In genomic region chr9:129608561-129609481, GRCh38 we compare ENCODE assay signal across 11 cellular contexts. TPM values are rescaled to one million over a fixed set of nuclear protein-coding genes. Genes with fewer than 3 reads are reported as not detected.
DNase-seq lines count a peak whose midpoint lies in the region; ATAC-seq and TF ChIP-seq lines count a peak whose summit lies in the region.
"Had no signal": no experiment of that assay in that cellular context is flagged by ENCODE, and none has a peak within 500 bp of the region (broad histone marks: within the 10 kb centered on the region; RNA-seq: fewer than 3 reads in every experiment).

No MANE protein-coding gene starts in this region.

- H3K36me3 Mint-ChIP-seq in activated CD4-positive, alpha-beta T cell treated with anti-CD3 and anti-CD28 coated beads, Interleukin-2, amount 10 ng/mL, durations not matched to agents 7 days and 5 days (ENCODE audit: low read depth) = no peaks in the 10 kb centered on the region

- no peaks in the 10 kb centered on the region for H3K36me3 ChIP-seq in colonic mucosa
- H3K36me3 ChIP-seq in muscle layer of colon (ENCODE audit: insufficient read depth, low read length) = no peaks in the 10 kb centered on the region
- H3K36me3 ChIP-seq in tibial nerve = no peaks in the 10 kb centered on the region
- H3K36me3 ChIP-seq: MG63 had no signal

- H3K4me3 Mint-ChIP-seq in activated CD4-positive, alpha-beta T cell treated with anti-CD3 and anti-CD28 coated beads, Interleukin-2, amount 10 ng/mL, durations not matched to agents 7 days and 5 days = peak overlapping the region; percentile 2

- peaks cover 51% of the 10 kb centered on the region for H3K4me1 Mint-ChIP-seq in activated CD4-positive, alpha-beta T cell treated with anti-CD3 and anti-CD28 coated beads, Interleukin-2, amount 10 ng/mL, durations not matched to agents 7 days and 5 days

- H3K27ac Mint-ChIP-seq in activated CD4-positive, alpha-beta T cell treated with anti-CD3 and anti-CD28 coated beads, Interleukin-2, amount 10 ng/mL, durations not matched to agents 7 days and 5 days = peak overlapping the region; percentile 68

- H3K27me3 Mint-ChIP-seq in activated CD4-positive, alpha-beta T cell treated with anti-CD3 and anti-CD28 coated beads, Interleukin-2, amount 10 ng/mL, durations not matched to agents 7 days and 5 days = no peaks in the 10 kb centered on the region

- peak overlapping the region; percentile 79 for H3K27ac ChIP-seq in colonic mucosa
- peak overlapping the region; percentile 3 for H3K27ac ChIP-seq in muscle layer of colon (ENCODE audit: low read depth, low read length)
- peak overlapping the region; percentile 87 to 96 (median 93) for H3K27ac ChIP-seq in tibial nerve

- peak overlapping the region; percentile 57 for H3K4me3 ChIP-seq in colonic mucosa
- H3K4me3 ChIP-seq in muscle layer of colon (ENCODE audit: low read depth in 1 of 2, low read length in 2 of 2) = no peak overlapping the region
- H3K4me3 ChIP-seq in tibial nerve = no peak overlapping the region
- H3K4me3 ChIP-seq: MG63 had no signal

- DNase-seq in activated CD4-positive, alpha-beta T cell treated with anti-CD3 and anti-CD28 coated beads, Interleukin-2, amount 10 ng/mL, durations not matched to agents 7 days and 5 days = no peak
- no peak for DNase-seq in activated CD4-positive, alpha-beta T cell treated with anti-CD3 and anti-CD28 coated beads, Interleukin-2, amount 50 U/mL, for 48 hours
- peak; percentile 77 for DNase-seq in colonic mucosa
- no peak for DNase-seq in tibial nerve (ENCODE audit: low spot score in 2 of 2)
- DNase-seq: MG63, NCI-H748 treated with DMSO at 0.1 percent for 48 hours had no signal

- CTCF ChIA-PET in activated CD4-positive, alpha-beta T cell treated with anti-CD3 and anti-CD28 coated beads, Interleukin-2, amount 10 ng/mL, durations not matched to agents 7 days and 5 days (lab: Charles Lee) = interaction anchor here (0.5 to 4.7 kb wide), 11 partner anchors 9 to 478 kb away, joined by 3 to 20 read pairs (median 5); partner anchors contain the start of gene IER5L

- H3K4me1 ChIP-seq in colonic mucosa (peaks cover 10% of the 10 kb centered on the region), muscle layer of colon (ENCODE audit: insufficient read depth, low read length) (peaks cover 32% of the 10 kb centered on the region), tibial nerve (peaks cover 0 to 69% (median 45%) of the 10 kb centered on the region in 4 donors)

- H3K9me3 Mint-ChIP-seq in activated CD4-positive, alpha-beta T cell treated with anti-CD3 and anti-CD28 coated beads, Interleukin-2, amount 10 ng/mL, durations not matched to agents 7 days and 5 days = no peaks in the 10 kb centered on the region

- no peak for TF ChIP-seq POLR2A in tibial nerve (IDR thresholded peaks at IDR 0.05)

- no peak for TF ChIP-seq EP300 in tibial nerve (IDR thresholded peaks at IDR 0.05)

- WGBS in tibial nerve, 2 donors = 79 to 83% methylated on average over 22 to 24 of the region's 27 CpGs

- TF ChIP-seq CTCF in colonic mucosa (IDR thresholded peaks at IDR 0.05) (no peak), tibial nerve (IDR thresholded peaks at IDR 0.05) (no peak)

- POLR2A ChIA-PET in activated CD4-positive, alpha-beta T cell treated with anti-CD3 and anti-CD28 coated beads, Interleukin-2, amount 10 ng/mL, durations not matched to agents 7 days and 5 days (lab: Charles Lee) = interaction anchor here (1.0 kb wide), 1 partner anchor 149 kb away, joined by 3 read pairs; no protein-coding TSS in a partner anchor

- H3K9ac ChIP-seq in colonic mucosa (ENCODE audit: low read depth in 2 of 2, low read length in 2 of 2) (peak overlapping the region; percentile 42 to 81), muscle layer of colon (ENCODE audit: low read length) (no peak overlapping the region)

- no peaks in the 10 kb centered on the region for H3K9me3 ChIP-seq in colonic mucosa
- H3K9me3 ChIP-seq in muscle layer of colon (ENCODE audit: low read length) = no peaks in the 10 kb centered on the region
- H3K9me3 ChIP-seq in tibial nerve = no peaks in the 10 kb centered on the region
- H3K9me3 ChIP-seq: MG63 had no signal

- H3K27me3 ChIP-seq in colonic mucosa (no peaks in the 10 kb centered on the region), muscle layer of colon (ENCODE audit: control insufficient read depth in 1 of 2, insufficient read depth in 2 of 2, low read length in 2 of 2) (no peaks in the 10 kb centered on the region), tibial nerve (no peaks in the 10 kb centered on the region)
- H3K27me3 ChIP-seq: MG63 had no signal

- intact Hi-C loops in colonic mucosa (cut with DNase I) = loop anchor here (10.0 kb wide), 1 partner anchor 104 kb away; no protein-coding TSS in a partner anchor

- ATAC-seq in HG03175 (IDR thresholded peaks at IDR 0.05; ENCODE audit: unreplicated experiment) (no peak), GM18861 (IDR thresholded peaks at IDR 0.05; ENCODE audit: unreplicated experiment) (no peak), HG03439 (IDR thresholded peaks at IDR 0.05; ENCODE audit: unreplicated experiment) (no peak)

RNA-seq across cellular contexts. Expression of gene C9orf50, which starts 12.1 kb away (rescaled TPM):
- not detected for total RNA-seq in activated CD4-positive, alpha-beta T cell treated with anti-CD3 and anti-CD28 coated beads, Interleukin-2, amount 10 ng/mL, durations not matched to agents 7 days and 5 days
- total RNA-seq in colonic mucosa = not detected
- 1 to 10 TPM in 3 of 4 donors, under 1 TPM in 1; 0.90 to 1.7 (median 1.3) TPM for total RNA-seq in tibial nerve
- total RNA-seq: fibroblast of villous mesenchyme had no signal

RNA-seq across cellular contexts. Expression of gene NTMT1, which starts 17.1 kb away (rescaled TPM):
- 10 to 100 TPM; 28.5 to 33.9 TPM for total RNA-seq in activated CD4-positive, alpha-beta T cell treated with anti-CD3 and anti-CD28 coated beads, Interleukin-2, amount 10 ng/mL, durations not matched to agents 7 days and 5 days
- total RNA-seq in colonic mucosa = 10 to 100 TPM; 25.3 to 50.2 TPM
- 10 to 100 TPM; 23.9 to 30.6 (median 27.5) TPM for total RNA-seq in tibial nerve

RNA-seq across cellular contexts. Expression of gene ASB6, which starts 33.1 kb away (rescaled TPM):
- total RNA-seq in activated CD4-positive, alpha-beta T cell treated with anti-CD3 and anti-CD28 coated beads, Interleukin-2, amount 10 ng/mL, durations not matched to agents 7 days and 5 days = 10 to 100 TPM; 24.1 to 26.6 TPM
- total RNA-seq in colonic mucosa (10 to 100 TPM; 15.8 to 18.5 TPM), tibial nerve (10 to 100 TPM; 14.9 to 25.5 (median 22.4) TPM)

RNA-seq across cellular contexts. Expression of gene PRRX2, which starts 56.6 kb away (rescaled TPM):
- total RNA-seq in activated CD4-positive, alpha-beta T cell treated with anti-CD3 and anti-CD28 coated beads, Interleukin-2, amount 10 ng/mL, durations not matched to agents 7 days and 5 days = under 1 TPM in 1 of 2 experiments, not detected in 1; 0.15 TPM
- total RNA-seq in colonic mucosa (under 1 TPM; 0.64 to 0.85 TPM), tibial nerve (10 to 100 TPM in 3 of 4 donors, 1 to 10 TPM in 1; 9.6 to 32.1 (median 14.9) TPM)

Comparison
In these comparisons a context has a peak if more than half of its experiments do, and no peak if none do; other contexts are left out.
1. H3K27ac ChIP-seq: peak in every context shown above with its lines; median percentile 93 in tibial nerve; 79 in colonic mucosa; 3 in muscle layer of colon.